In genomic region chr3:184899953-184900595, GRCh38 we compare ENCODE assay signal across 26 cellular contexts.
"Had no signal": no experiment of that assay in that cellular context is flagged by ENCODE, and none has a peak within 500 bp of the region (broad histone marks: within the 10 kb centered on the region; RNA-seq: fewer than 3 reads in every experiment).

No MANE protein-coding gene starts in this region.

- H3K9me3 Mint-ChIP-seq: activated T-helper 17 cell treated with anti-CD3 and anti-CD28 coated beads, Interleukin-2, amount 50 U/mL, for 72 hours; natural killer cell treated with Interleukin-12 subunit alpha and Interleukin-12 subunit beta and Interleukin-15 and Interleukin-18, amount 100 ng/mL, for 72 hours had no signal

- H3K4me1 ChIP-seq: left lung, spleen had no signal

- H3K36me3 ChIP-seq: brain microvascular endothelial cell, WERI-Rb-1 had no signal

- H3K4me1 Mint-ChIP-seq: activated CD4-positive, alpha-beta memory T cell treated with anti-CD3 and anti-CD28 coated beads, Interleukin-2, amount 10 ng/mL, durations not matched to agents 7 days and 5 days; activated CD4-positive, alpha-beta T cell treated with anti-CD3 and anti-CD28 coated beads, Interleukin-2, amount 10 ng/mL, durations not matched to agents 7 days and 5 days; activated T-helper 17 cell treated with anti-CD3 and anti-CD28 coated beads, Interleukin-2, amount 50 U/mL, for 72 hours; T-helper 17 cell had no signal

- ATAC-seq: activated T-helper 17 cell treated with anti-CD3 and anti-CD28 coated beads, Interleukin-2, amount 50 U/mL, for 72 hours; gastroesophageal sphincter; left lung; natural killer cell treated with Interleukin-12 subunit alpha and Interleukin-12 subunit beta and Interleukin-15 and Interleukin-18, amount 100 ng/mL, for 72 hours; right cardiac atrium; T-helper 17 cell had no signal

- H3K27ac ChIP-seq: brain microvascular endothelial cell, coronary artery, dorsolateral prefrontal cortex, gastroesophageal sphincter, left lung, spleen, tibial nerve, WERI-Rb-1 had no signal

- H3K4me3 ChIP-seq: coronary artery, dorsolateral prefrontal cortex, gastroesophageal sphincter, left lung, lung, mucosa of descending colon, spleen, tibial nerve had no signal

- H3K27me3 ChIP-seq: brain microvascular endothelial cell, dorsolateral prefrontal cortex, gastroesophageal sphincter, left lung, spleen, tibial nerve had no signal

- DNase-seq: activated CD4-positive, alpha-beta memory T cell treated with anti-CD3 and anti-CD28 coated beads, Interleukin-2, amount 10 ng/mL, durations not matched to agents 7 days and 5 days; activated CD4-positive, alpha-beta T cell treated with anti-CD3 and anti-CD28 coated beads for 1 hour; activated CD4-positive, alpha-beta T cell treated with anti-CD3 and anti-CD28 coated beads, Interleukin-2, amount 10 ng/mL, durations not matched to agents 7 days and 5 days; activated CD8-positive, alpha-beta memory T cell treated with anti-CD3 and anti-CD28 coated beads, Interleukin-2, amount 50 U/mL, for 48 hours; activated gamma-delta T cell treated with Interleukin-2 at 50 U/mL for 16 hours; activated naive CD4-positive, alpha-beta T cell treated with anti-CD3 and anti-CD28 coated beads, Interleukin-2, amount 50 U/mL, for 16 hours; activated T-cell treated with anti-CD3 and anti-CD28 coated beads, Interleukin-2, amount 50 U/mL, for 24 hours; amniotic stem cell; brain microvascular endothelial cell; dorsolateral prefrontal cortex; effector memory CD4-positive, alpha-beta T cell; left lung; mucosa of descending colon; posterior cingulate gyrus; right cardiac atrium; spleen; stimulated activated naive CD4-positive, alpha-beta T cell treated with Interleukin-2 at 50 U/mL for 16 hours; T-helper 17 cell; T1000; WERI-Rb-1 had no signal

- H3K4me3 Mint-ChIP-seq: activated CD4-positive, alpha-beta memory T cell treated with anti-CD3 and anti-CD28 coated beads, Interleukin-2, amount 10 ng/mL, durations not matched to agents 7 days and 5 days; activated CD4-positive, alpha-beta T cell treated with anti-CD3 and anti-CD28 coated beads, Interleukin-2, amount 10 ng/mL, durations not matched to agents 7 days and 5 days; activated T-cell treated with anti-CD3 and anti-CD28 coated beads, Interleukin-2, amount 50 U/mL, for 24 hours; activated T-helper 17 cell treated with anti-CD3 and anti-CD28 coated beads, Interleukin-2, amount 50 U/mL, for 72 hours; natural killer cell treated with Interleukin-12 subunit alpha and Interleukin-12 subunit beta and Interleukin-15 and Interleukin-18, amount 100 ng/mL, for 72 hours; T-helper 17 cell had no signal

- H3K27me3 Mint-ChIP-seq: activated CD4-positive, alpha-beta memory T cell treated with anti-CD3 and anti-CD28 coated beads, Interleukin-2, amount 10 ng/mL, durations not matched to agents 7 days and 5 days; activated CD4-positive, alpha-beta T cell treated with anti-CD3 and anti-CD28 coated beads, Interleukin-2, amount 10 ng/mL, durations not matched to agents 7 days and 5 days; activated T-cell treated with anti-CD3 and anti-CD28 coated beads, Interleukin-2, amount 50 U/mL, for 24 hours; activated T-helper 17 cell treated with anti-CD3 and anti-CD28 coated beads, Interleukin-2, amount 50 U/mL, for 72 hours; natural killer cell treated with Interleukin-12 subunit alpha and Interleukin-12 subunit beta and Interleukin-15 and Interleukin-18, amount 100 ng/mL, for 72 hours; T-helper 17 cell had no signal

- H3K9me3 ChIP-seq: gastroesophageal sphincter, mucosa of descending colon had no signal

- H3K27ac Mint-ChIP-seq: activated CD4-positive, alpha-beta memory T cell treated with anti-CD3 and anti-CD28 coated beads, Interleukin-2, amount 10 ng/mL, durations not matched to agents 7 days and 5 days; activated CD4-positive, alpha-beta T cell treated with anti-CD3 and anti-CD28 coated beads, Interleukin-2, amount 10 ng/mL, durations not matched to agents 7 days and 5 days; activated T-cell treated with anti-CD3 and anti-CD28 coated beads, Interleukin-2, amount 50 U/mL, for 24 hours; activated T-helper 17 cell treated with anti-CD3 and anti-CD28 coated beads, Interleukin-2, amount 50 U/mL, for 72 hours; natural killer cell treated with Interleukin-12 subunit alpha and Interleukin-12 subunit beta and Interleukin-15 and Interleukin-18, amount 100 ng/mL, for 72 hours; T-helper 17 cell had no signal
